In genomic region chr15:52462806-52463360, GRCh38 we compare ENCODE assay signal across 29 cellular contexts.
DNase-seq lines count a peak whose midpoint lies in the region; ATAC-seq and TF ChIP-seq lines count a peak whose summit lies in the region.
"Had no signal": no experiment of that assay in that cellular context is flagged by ENCODE, and none has a peak within 500 bp of the region (broad histone marks: within the 10 kb centered on the region; RNA-seq: fewer than 3 reads in every experiment).

No MANE protein-coding gene starts in this region.

- H3K4me3 ChIP-seq in KMS-11 (IDR thresholded peaks at IDR 0.05; ENCODE audit: insufficient read depth, low read depth, low read length) (no peak overlapping the region), left lung (no peak overlapping the region)
- H3K4me3 ChIP-seq: breast epithelium, prostate gland, right lobe of liver, SK-N-MC, spleen, stomach, thyroid gland had no signal

- H3K27me3 Mint-ChIP-seq in activated CD8-positive, alpha-beta memory T cell treated with anti-CD3 and anti-CD28 coated beads, Interleukin-2, amount 10 ng/mL, durations not matched to agents 7 days and 5 days: no peaks in the 10 kb centered on the region
- H3K27me3 Mint-ChIP-seq in T-helper 17 cell: no peaks in the 10 kb centered on the region
- H3K27me3 Mint-ChIP-seq: activated CD8-positive, alpha-beta T cell treated with anti-CD3 and anti-CD28 coated beads for 36 hours; activated naive CD8-positive, alpha-beta T cell treated with anti-CD3 and anti-CD28 coated beads for 36 hours had no signal

- no peaks in the 10 kb centered on the region for H3K36me3 ChIP-seq in KMS-11 (ENCODE audit: insufficient read depth)
- no peaks in the 10 kb centered on the region for H3K36me3 ChIP-seq in left lung
- H3K36me3 ChIP-seq: breast epithelium, prostate gland, right lobe of liver, stomach, thyroid gland had no signal

- H4K20me1 ChIP-seq in KMS-11 (ENCODE audit: insufficient read depth): no peaks in the 10 kb centered on the region

- H3K27me3 ChIP-seq in KMS-11 (ENCODE audit: insufficient read depth, low read depth) (no peaks in the 10 kb centered on the region), left lung (no peaks in the 10 kb centered on the region)
- H3K27me3 ChIP-seq: breast epithelium, right lobe of liver, spleen, stomach, thyroid gland had no signal

- peaks cover 1% of the 10 kb centered on the region for H3K9me3 ChIP-seq in T-helper 17 cell (ENCODE audit: control insufficient read depth, low read length, poor library complexity, severe bottlenecking)
- peaks cover 0 to 5% of the 10 kb centered on the region in 2 donors for H3K9me3 ChIP-seq in left lung
- H3K9me3 ChIP-seq: prostate gland, right lobe of liver, thyroid gland had no signal

- peaks cover 50% of the 10 kb centered on the region for H3K79me2 ChIP-seq in KMS-11 (ENCODE audit: insufficient read depth, low read depth)

- TF ChIP-seq CTCF in KMS-11 (conservative IDR thresholded peaks at IDR 0.05; ENCODE audit: low read depth, low read length) (no peak), left lung (IDR thresholded peaks at IDR 0.05) (no peak)

- ATAC-seq in activated CD8-positive, alpha-beta memory T cell treated with anti-CD3 and anti-CD28 coated beads, Interleukin-2, amount 10 ng/mL, durations not matched to agents 7 days and 5 days: no peak
- ATAC-seq in T-helper 17 cell (no peak), left lung (peak; percentile 71), GM21717 (IDR thresholded peaks at IDR 0.05; ENCODE audit: unreplicated experiment) (no peak)
- ATAC-seq: activated CD8-positive, alpha-beta T cell treated with anti-CD3 and anti-CD28 coated beads for 36 hours; HCT116; HepG2; left lobe of liver; right lobe of liver had no signal

- peaks cover 26% of the 10 kb centered on the region for H3K36me3 Mint-ChIP-seq in activated CD8-positive, alpha-beta memory T cell treated with anti-CD3 and anti-CD28 coated beads, Interleukin-2, amount 10 ng/mL, durations not matched to agents 7 days and 5 days
- H3K36me3 Mint-ChIP-seq in T-helper 17 cell (ENCODE audit: low read depth): peaks cover 7% of the 10 kb centered on the region

- CTCF ChIA-PET in activated CD8-positive, alpha-beta memory T cell treated with anti-CD3 and anti-CD28 coated beads, Interleukin-2, amount 10 ng/mL, durations not matched to agents 7 days and 5 days (lab: Charles Lee): interaction anchor here (0.6 to 4.1 kb wide), 10 partner anchors 34 to 380 kb away, joined by 3 to 19 read pairs (median 3); no protein-coding TSS in a partner anchor

- H3K4me1 Mint-ChIP-seq in activated CD8-positive, alpha-beta memory T cell treated with anti-CD3 and anti-CD28 coated beads, Interleukin-2, amount 10 ng/mL, durations not matched to agents 7 days and 5 days: peaks cover 44% of the 10 kb centered on the region
- peaks cover 35% of the 10 kb centered on the region for H3K4me1 Mint-ChIP-seq in T-helper 17 cell

- H3K4me2 ChIP-seq in KMS-11: peak overlapping the region; percentile 95

- no peak for DNase-seq in activated CD8-positive, alpha-beta memory T cell treated with anti-CD3 and anti-CD28 coated beads, Interleukin-2, amount 10 ng/mL, durations not matched to agents 7 days and 5 days
- DNase-seq in activated CD8-positive, alpha-beta memory T cell treated with anti-CD3 and anti-CD28 coated beads, Interleukin-2, amount 50 U/mL, for 48 hours: no peak
- DNase-seq in T-helper 17 cell (no peak), left lung (no peak), COLO668 (lab: John Stamatoyannopoulos, UW; ENCODE audit: unreplicated experiment) (no peak), DMS53 treated with DMSO at 0.1 percent for 48 hours (lab: John Stamatoyannopoulos, UW; ENCODE audit: unreplicated experiment) (no peak)
- DNase-seq: activated CD4-positive, CD25-positive, alpha-beta regulatory T cell; activated CD8-positive, alpha-beta T cell treated with anti-CD3 and anti-CD28 coated beads for 36 hours; activated gamma-delta T cell; activated naive CD8-positive, alpha-beta T cell treated with anti-CD3 and anti-CD28 coated beads for 36 hours; anterior cingulate cortex; DMS153; glutamatergic neuron; NCI-H1694 treated with DMSO at 0.1 percent for 48 hours; NCI-H510A; right lobe of liver; spleen; stimulated activated CD4-positive, alpha-beta T cell treated with anti-CD3 and anti-CD28 coated beads, Interleukin-2, amount 100 ng/mL, for 48 hours; stomach; T-helper 1 cell; thyroid gland had no signal

- H3K9ac ChIP-seq in KMS-11: peak overlapping the region; percentile 64; the same call in 1 of the 2 replicates

- H3K9me3 Mint-ChIP-seq in activated CD8-positive, alpha-beta memory T cell treated with anti-CD3 and anti-CD28 coated beads, Interleukin-2, amount 10 ng/mL, durations not matched to agents 7 days and 5 days (ENCODE audit: low read depth): peaks cover under 1% of the 10 kb centered on the region

- H3K4me3 Mint-ChIP-seq in activated CD8-positive, alpha-beta memory T cell treated with anti-CD3 and anti-CD28 coated beads, Interleukin-2, amount 10 ng/mL, durations not matched to agents 7 days and 5 days: no peak overlapping the region
- no peak overlapping the region for H3K4me3 Mint-ChIP-seq in T-helper 17 cell
- H3K4me3 Mint-ChIP-seq: activated CD8-positive, alpha-beta T cell treated with anti-CD3 and anti-CD28 coated beads for 36 hours; activated naive CD8-positive, alpha-beta T cell treated with anti-CD3 and anti-CD28 coated beads for 36 hours had no signal

- peak overlapping the region; percentile 46 for H3K27ac Mint-ChIP-seq in activated CD8-positive, alpha-beta memory T cell treated with anti-CD3 and anti-CD28 coated beads, Interleukin-2, amount 10 ng/mL, durations not matched to agents 7 days and 5 days
- H3K27ac Mint-ChIP-seq in T-helper 17 cell: peak overlapping the region; percentile 99
- H3K27ac Mint-ChIP-seq: activated CD8-positive, alpha-beta T cell treated with anti-CD3 and anti-CD28 coated beads for 36 hours; activated naive CD8-positive, alpha-beta T cell treated with anti-CD3 and anti-CD28 coated beads for 36 hours had no signal

- intact Hi-C loops in left lung (cut with DNase I): no loop called here

- H3K4me1 ChIP-seq in KMS-11 (ENCODE audit: low read depth, poor library complexity, severe bottlenecking): peaks cover 73% of the 10 kb centered on the region
- H3K4me1 ChIP-seq in left lung: peaks cover 0 to 35% of the 10 kb centered on the region in 2 donors
- H3K4me1 ChIP-seq: breast epithelium, prostate gland, right lobe of liver, thyroid gland had no signal

- H3K27ac ChIP-seq in KMS-11: peak overlapping the region; percentile 97
- no peak overlapping the region for H3K27ac ChIP-seq in left lung
- H3K27ac ChIP-seq: breast epithelium, prostate gland, right lobe of liver, SK-N-MC, thyroid gland had no signal

- H2AFZ ChIP-seq in KMS-11 (ENCODE audit: low read depth): no peak overlapping the region
